In genomic region chr18:23816740-23817139, GRCh38 we compare ENCODE assay signal across 15 cellular contexts.
"Had no signal": no experiment of that assay in that cellular context is flagged by ENCODE, and none has a peak within 500 bp of the region (broad histone marks: within the 10 kb centered on the region; RNA-seq: fewer than 3 reads in every experiment).

No MANE protein-coding gene starts in this region.

- H3K4me1 Mint-ChIP-seq: nephron progenitor cell had no signal

- ATAC-seq: esophagus mucosa, gastroesophageal sphincter, left ventricle myocardium superior had no signal

- H3K27ac ChIP-seq: gastroesophageal sphincter, thyroid gland, uterus, VCaP had no signal

- H3K36me3 ChIP-seq: gastroesophageal sphincter, thyroid gland, uterus had no signal

- H3K27ac Mint-ChIP-seq: activated naive CD8-positive, alpha-beta T cell; nephron progenitor cell had no signal

- DNase-seq: activated CD4-positive, alpha-beta T cell treated with anti-CD3 and anti-CD28 coated beads for 1 hour; activated CD4-positive, alpha-beta T cell treated with anti-CD3 and anti-CD28 coated beads, Interleukin-2, amount 50 U/mL, for 4 hours; amniotic stem cell; effector CD8-positive, alpha-beta T cell; heart right ventricle; left ventricle myocardium superior; nephron progenitor cell; retina; stimulated activated naive CD4-positive, alpha-beta T cell; thyroid gland; uterus had no signal

- H3K4me3 ChIP-seq: gastroesophageal sphincter, heart right ventricle, thyroid gland, uterus had no signal

- H3K9me3 Mint-ChIP-seq: nephron progenitor cell had no signal

- H3K9me3 ChIP-seq: gastroesophageal sphincter, heart right ventricle, thyroid gland, uterus had no signal

- H3K27me3 Mint-ChIP-seq: activated naive CD8-positive, alpha-beta T cell had no signal

- H3K36me3 Mint-ChIP-seq: activated naive CD8-positive, alpha-beta T cell had no signal

- H3K27me3 ChIP-seq: gastroesophageal sphincter, heart right ventricle, thyroid gland, uterus had no signal

- H3K4me1 ChIP-seq: thyroid gland, uterus had no signal

- H3K4me3 Mint-ChIP-seq: activated naive CD8-positive, alpha-beta T cell; nephron progenitor cell had no signal
